Comparison of ENCODE assay signal across 20 cellular contexts in genomic region chr1:159203621-159204020, GRCh38. TPM values are rescaled to one million over a fixed set of nuclear protein-coding genes. Genes with fewer than 3 reads are reported as not detected.
A peak's percentile ranks its signal among the peaks of the same experiment; 100 is the strongest.
DNase-seq lines count a peak whose midpoint lies in the region; ATAC-seq, FAIRE-seq and TF ChIP-seq lines count a peak whose summit lies in the region.
"Had no signal": no experiment of that assay in that cellular context is flagged by ENCODE, and none has a peak within 500 bp of the region (broad histone marks: within the 10 kb centered on the region; RNA-seq: fewer than 3 reads in every experiment).

No MANE protein-coding gene starts in this region.

- H3K27me3 Mint-ChIP-seq in endothelial cell (ENCODE audit: unreplicated experiment) (peaks cover 21% of the 10 kb centered on the region), neural progenitor cell (ENCODE audit: insufficient read depth, low read depth) (peaks cover 16% of the 10 kb centered on the region)

- POLR2A ChIA-PET in K562 (lab: Yijun Ruan, JAX), result no interaction called here

- no peaks in the 10 kb centered on the region for H4K20me1 ChIP-seq in K562 (replicated peaks; ENCODE audit: control insufficient read depth, insufficient read depth, low read length)
- no peaks in the 10 kb centered on the region for H4K20me1 ChIP-seq in neural progenitor cell (ENCODE audit: low read depth)

- H3K27ac ChIP-seq in K562 (ENCODE audit: extremely low read depth, low read depth, low read length) (peak overlapping the region; percentile 47; the same call in 1 of the 3 replicates), neural progenitor cell (no peak overlapping the region), spleen (peak overlapping the region in 6 of 8 donors; percentile 36 to 78 (median 70))

- H3K79me2 ChIP-seq in K562 (ENCODE audit: control insufficient read depth, insufficient read depth, low read length) (no peaks in the 10 kb centered on the region), neural progenitor cell (ENCODE audit: low read depth) (no peaks in the 10 kb centered on the region)

- H2AFZ ChIP-seq in K562 (ENCODE audit: low read depth, low read length) (peak overlapping the region; percentile 90), neural progenitor cell (replicated peaks) (no peak overlapping the region)

- in situ Hi-C loops in K562 (cut with MboI), result no loop called here

- intact Hi-C loops in K562 (cut with micrococcal nuclease) (no loop called here), spleen (cut with DNase I; ENCODE audit: low total_unique reads) (no loop called here)

- H3K36me3 ChIP-seq in K562 (ENCODE audit: control insufficient read depth, insufficient read depth, low read length) (no peaks in the 10 kb centered on the region), neural progenitor cell (no peaks in the 10 kb centered on the region), spleen (no peaks in the 10 kb centered on the region)
- H3K36me3 ChIP-seq: HAP-1 had no signal

- CTCF ChIA-PET in K562 (lab: Yijun Ruan, JAX; ENCODE audit: low intra/inter-chr PET ratio), result no interaction called here

- TF ChIP-seq POLR2A in K562 (conservative IDR thresholded peaks at IDR 0.05) (no peak), spleen (IDR thresholded peaks at IDR 0.05) (no peak)

- H3K4me3 ChIP-seq in K562 (no peak overlapping the region), neural progenitor cell (no peak overlapping the region), spleen (peak overlapping the region in 2 of 8 donors; percentile 59 to 69)
- H3K4me3 ChIP-seq: HAP-1 had no signal

- H3K27ac Mint-ChIP-seq in endothelial cell (ENCODE audit: unreplicated experiment) (peak overlapping the region; percentile 27), neural progenitor cell (peak overlapping the region; percentile 38)
- H3K27ac Mint-ChIP-seq: CD4-positive, alpha-beta memory T cell; HFFc6 had no signal

- H3F3A ChIP-seq in neural progenitor cell (ENCODE audit: low read depth), result no peaks in the 10 kb centered on the region

- H3K4me1 Mint-ChIP-seq in endothelial cell (ENCODE audit: unreplicated experiment) (peaks cover 49% of the 10 kb centered on the region), neural progenitor cell (peaks cover 48% of the 10 kb centered on the region)

- H3K27me3 ChIP-seq in K562 (ENCODE audit: control insufficient read depth in 2 of 2, insufficient read depth in 2 of 2, low read length in 2 of 2) (peaks cover 0 to 11% of the 10 kb centered on the region in 2 experiments; a peak in 2 of 5 replicates), neural progenitor cell (peaks cover 4% of the 10 kb centered on the region), spleen (replicated peaks in 1 of 7) (peaks cover 0 to 55% (median 5%) of the 10 kb centered on the region in 7 donors)

- BruUV-seq in K562 (replicated peaks; lab: Mats Ljungman, UMichigan), result no TSS peak

- H3K9me3 Mint-ChIP-seq in endothelial cell (ENCODE audit: unreplicated experiment) (no peaks in the 10 kb centered on the region), neural progenitor cell (no peaks in the 10 kb centered on the region)
- H3K9me3 Mint-ChIP-seq: HFFc6 had no signal

- DNase-seq in K562 (ENCODE audit: extremely low read depth in 1 of 4, low spot score in 3 of 4), result no peak
- no peak for DNase-seq in endothelial cell (ENCODE audit: low spot score)
- no peak for DNase-seq in neural progenitor cell (ENCODE audit: low spot score)
- no peak for DNase-seq in spleen
- no peak for DNase-seq in NCI-H1417 treated with DMSO at 0.1 percent for 48 hours (lab: John Stamatoyannopoulos, UW)
- no peak for DNase-seq in DMS153 (lab: John Stamatoyannopoulos, UW)
- DNase-seq: C1 segment of cervical spinal cord; Calu3; CD4-positive, alpha-beta memory T cell; COR-L47; DND-41; GOT3; HFFc6 had no signal

- H3K4me2 ChIP-seq in K562 (ENCODE audit: insufficient read depth, low read length) (peak overlapping the region; percentile 82), neural progenitor cell (no peak overlapping the region)

- H3K9me3 ChIP-seq in K562 (replicated peaks; ENCODE audit: control insufficient read depth, insufficient read depth, low read depth, low read length), result no peaks in the 10 kb centered on the region
- no peaks in the 10 kb centered on the region for H3K9me3 ChIP-seq in neural progenitor cell (ENCODE audit: low read depth)
- H3K9me3 ChIP-seq in spleen, result no peaks in the 10 kb centered on the region
- H3K9me3 ChIP-seq: HAP-1 had no signal

- H3K4me1 ChIP-seq in K562 (replicated peaks in 1 of 2; ENCODE audit: control insufficient read depth in 2 of 2, insufficient read depth in 2 of 2, low read length in 2 of 2) (peaks cover 22 to 24% of the 10 kb centered on the region in 2 experiments; a peak in 4 of 5 replicates), neural progenitor cell (peaks cover 13% of the 10 kb centered on the region), spleen (peaks cover 0 to 60% (median 16%) of the 10 kb centered on the region in 6 donors)
- H3K4me1 ChIP-seq: HAP-1 had no signal

- FAIRE-seq in K562 (lab: Jason Lieb, UNC), result no peak
- FAIRE-seq: G401.6, GM12892, H54 had no signal

- H3K36me3 Mint-ChIP-seq in endothelial cell (ENCODE audit: low read depth, unreplicated experiment) (peaks cover 6% of the 10 kb centered on the region), neural progenitor cell (no peaks in the 10 kb centered on the region)
- H3K36me3 Mint-ChIP-seq: CD4-positive, alpha-beta memory T cell had no signal

- TF ChIP-seq CTCF in K562 (IDR thresholded peaks at IDR 0.05 in 2 of 3, conservative IDR thresholded peaks at IDR 0.05 in 1 of 3; ENCODE audit: insufficient read depth in 2 of 3, low read depth in 1 of 3, low read length in 3 of 3) (no peak), endothelial cell (IDR thresholded peaks at IDR 0.05; ENCODE audit: unreplicated experiment) (no peak), neural progenitor cell (IDR thresholded peaks at IDR 0.05) (no peak), spleen (IDR thresholded peaks at IDR 0.05 in 8 of 11, conservative IDR thresholded peaks at IDR 0.05 in 3 of 11) (no peak)

- no peak for TF ChIP-seq RAD21 in K562 (CRISPR knock-in tag; conservative IDR thresholded peaks at IDR 0.05 in 1 of 2, IDR thresholded peaks at IDR 0.05 in 1 of 2)

- H3K4me3 Mint-ChIP-seq in endothelial cell (ENCODE audit: unreplicated experiment), result no peak overlapping the region
- H3K4me3 Mint-ChIP-seq in neural progenitor cell, result no peak overlapping the region
- H3K4me3 Mint-ChIP-seq: HFFc6 had no signal

- H3K9ac ChIP-seq in K562 (ENCODE audit: insufficient read depth in 1 of 2, low read depth in 2 of 2, low read length in 2 of 2), result peak overlapping the region in 1 of 2 experiments; percentile 46; a peak in 1 of 4 replicates
- H3K9ac ChIP-seq in neural progenitor cell, result no peak overlapping the region

- H3K9me1 ChIP-seq in K562 (ENCODE audit: control insufficient read depth, insufficient read depth, low read length), result no peaks in the 10 kb centered on the region

- WGBS in K562 (ENCODE audit: insufficient coverage, low coverage, missing lambda C conversion rate), result 14% methylated on average over 6 of the region's 6 CpGs
- 49 to 75% (median 53%) methylated on average over 6 of the region's 6 CpGs for WGBS in spleen, 5 donors

- peak; percentile 47 for ATAC-seq in K562

- TF ChIP-seq EP300 in K562 (IDR thresholded peaks at IDR 0.05; ENCODE audit: low read length), result no peak

RNA-seq across cellular contexts. Expression of gene ACKR1, which starts 1.1 kb away (rescaled TPM):
- 0.44 TPM in 1 of 2 replicates, not detected in the other for total RNA-seq in K562 (2011; cell fraction: chromatin; rRNA removed; ENCODE audit: low replicate concordance)
- 0.50 and 0.53 TPM in 2 replicates for total RNA-seq in K562 (2011; cell fraction: nucleolus; rRNA removed)
- total RNA-seq in K562 (2011; cell fraction: nucleoplasm; rRNA removed), result 0.29 TPM in 1 of 2 replicates, not detected in the other
- total RNA-seq in K562 (2014; rRNA removed) (0.18 and 0.41 TPM in 2 replicates), K562 (2014; rRNA removed; fragmentation: Illumina TruSeq; extraction: Trizol) (0.07 TPM in 1 of 2 replicates, not detected in the other), K562 (2015; rRNA removed; fragmentation: Illumina TruSeq; extraction: Trizol) (0.11 TPM in 1 of 2 replicates, not detected in the other), K562 (2021) (0.51 and 0.58 TPM in 2 replicates), endothelial cell (ENCODE audit: unreplicated experiment) (0.23 TPM), neural progenitor cell (ENCODE audit: low replicate concordance) (0.74 TPM in 1 of 2 replicates, not detected in the other), spleen (100 to 1,000 TPM in 5 of 7 donors, 10 to 100 TPM in 2; 76.0 to 141 (median 111) TPM)
- polyA plus RNA-seq in K562 (2011; rRNA removed) (0.15 TPM in 1 of 2 replicates, not detected in the other), K562 (2014; fragmentation: Illumina TruSeq; extraction: Trizol) (0.22 and 0.24 TPM in 2 replicates), K562 (2014; fragmentation: Nextera tagmentation; extraction: Ambion mirVana) (under 1 TPM; 0.24 to 0.64 TPM), K562 (2014; rRNA removed) (0.15 and 0.30 TPM in 2 replicates), spleen (10 to 100 TPM; 17.6 to 68.3 (median 41.1) TPM)
- polyA plus RNA-seq in K562 (2011; cell fraction: cytosol; rRNA removed), result 0.43 TPM in 1 of 2 replicates, not detected in the other
- polyA plus RNA-seq in K562 (2011; cell fraction: nucleus; rRNA removed), result 0.07 and 0.34 TPM in 2 replicates
- 0.62 and 1.7 TPM in 2 replicates for polyA plus RNA-seq in K562 (2012)
- polyA minus RNA-seq in K562 (2011; rRNA and poly(A)+ RNA removed), result not detected in 2 replicates
- polyA minus RNA-seq in K562 (2011; cell fraction: cytosol; rRNA and poly(A)+ RNA removed), result not detected in 2 replicates
- not detected in 2 replicates for polyA minus RNA-seq in K562 (2011; cell fraction: nucleus; rRNA and poly(A)+ RNA removed)
- total RNA-seq: A172; A673; Calu3; CD4-positive, alpha-beta memory T cell; HFFc6 had no signal
- polyA plus RNA-seq: BJ; CD4-positive, alpha-beta memory T cell had no signal

RNA-seq across cellular contexts. Expression of gene CADM3, which starts 32.2 kb away (rescaled TPM):
- not detected in 2 replicates for total RNA-seq in K562 (2011; cell fraction: chromatin; rRNA removed; ENCODE audit: low replicate concordance)
- total RNA-seq in K562 (2011; cell fraction: nucleolus; rRNA removed), result 0.50 TPM in 1 of 2 replicates, not detected in the other
- not detected in 2 replicates for total RNA-seq in K562 (2011; cell fraction: nucleoplasm; rRNA removed)
- total RNA-seq in K562 (2014; rRNA removed) (not detected in 2 replicates), K562 (2014; rRNA removed; fragmentation: Illumina TruSeq; extraction: Trizol) (not detected in 2 replicates), K562 (2015; rRNA removed; fragmentation: Illumina TruSeq; extraction: Trizol) (not detected in 2 replicates), K562 (2021) (not detected in 2 replicates), endothelial cell (ENCODE audit: unreplicated experiment) (4.0 TPM), neural progenitor cell (ENCODE audit: low replicate concordance) (6.9 and 15.3 TPM in 2 replicates), spleen (1 to 10 TPM in 6 of 7 donors, under 1 TPM in 1; 0.92 to 6.8 (median 4.0) TPM)
- polyA plus RNA-seq in K562 (2011; rRNA removed) (not detected in 2 replicates), K562 (2014; fragmentation: Illumina TruSeq; extraction: Trizol) (0.04 TPM in 1 of 2 replicates, not detected in the other), K562 (2014; fragmentation: Nextera tagmentation; extraction: Ambion mirVana) (not detected), K562 (2014; rRNA removed) (not detected in 2 replicates), spleen (1 to 10 TPM; 4.1 to 6.3 (median 4.5) TPM)
- not detected in 2 replicates for polyA plus RNA-seq in K562 (2011; cell fraction: cytosol; rRNA removed)
- polyA plus RNA-seq in K562 (2011; cell fraction: nucleus; rRNA removed), result 0.04 TPM in 1 of 2 replicates, not detected in the other
- 0.03 TPM in 1 of 2 replicates, not detected in the other for polyA plus RNA-seq in K562 (2012)
- not detected in 2 replicates for polyA minus RNA-seq in K562 (2011; rRNA and poly(A)+ RNA removed)
- not detected in 2 replicates for polyA minus RNA-seq in K562 (2011; cell fraction: cytosol; rRNA and poly(A)+ RNA removed)
- polyA minus RNA-seq in K562 (2011; cell fraction: nucleus; rRNA and poly(A)+ RNA removed), result not detected in 2 replicates
- total RNA-seq: A673; Calu3; CD4-positive, alpha-beta memory T cell had no signal
- polyA plus RNA-seq: CD4-positive, alpha-beta memory T cell had no signal

Comparison
In these comparisons a context has a peak if more than half of its experiments do, and no peak if none do; other contexts are left out.
1. RNA of gene ACKR1, which starts 1.1 kb away (total RNA-seq): 76.0 to 141 TPM in spleen; 0.23 TPM in endothelial cell (single experiment), 0.07 to 0.58 TPM in K562 and 0.74 TPM in neural progenitor cell; every median in the first group is over 10 times any median in the second.